Comparison of ENCODE assay signal across 11 cellular contexts in genomic region chr14:99436247-99437180, GRCh38. TPM values are rescaled to one million over a fixed set of nuclear protein-coding genes. Genes with fewer than 3 reads are reported as not detected.
DNase-seq lines count a peak whose midpoint lies in the region; ATAC-seq and TF ChIP-seq lines count a peak whose summit lies in the region.
"Had no signal": no experiment of that assay in that cellular context is flagged by ENCODE, and none has a peak within 500 bp of the region (broad histone marks: within the 10 kb centered on the region; RNA-seq: fewer than 3 reads in every experiment).

No MANE protein-coding gene starts in this region.

- H2AK5ac ChIP-seq in mesenchymal stem cell (ENCODE audit: low read length, severe bottlenecking), result no peak overlapping the region

- H3K79me1 ChIP-seq in mesenchymal stem cell (replicated peaks; ENCODE audit: low read length, poor library complexity, severe bottlenecking), result peaks cover 44% of the 10 kb centered on the region

- peak overlapping the region; percentile 75 for H3K27ac Mint-ChIP-seq in HFFc6

- no peaks in the 10 kb centered on the region for H3K27me3 ChIP-seq in BLaER1
- no peaks in the 10 kb centered on the region for H3K27me3 ChIP-seq in mesenchymal stem cell (ENCODE audit: control insufficient read depth in 1 of 2, insufficient read depth in 1 of 2, low read length in 2 of 2)
- no peaks in the 10 kb centered on the region for H3K27me3 ChIP-seq in psoas muscle (ENCODE audit: insufficient read depth in 3 of 3, low read length in 2 of 3)
- H3K27me3 ChIP-seq: adrenal gland had no signal

- H2BK12ac ChIP-seq in mesenchymal stem cell (ENCODE audit: low read length in 2 of 2), result no peak overlapping the region

- H3K9ac ChIP-seq in BLaER1, result no peak overlapping the region
- H3K9ac ChIP-seq in mesenchymal stem cell (ENCODE audit: low read length), result no peak overlapping the region

- H2BK120ac ChIP-seq in mesenchymal stem cell (ENCODE audit: low read depth, low read length), result no peak overlapping the region

- no peaks in the 10 kb centered on the region for H3K9me3 Mint-ChIP-seq in HFFc6

- no peak overlapping the region for H3K18ac ChIP-seq in mesenchymal stem cell (ENCODE audit: low read depth in 1 of 2, low read length in 2 of 2)

- peaks cover 24% of the 10 kb centered on the region for H3K4me1 Mint-ChIP-seq in HFFc6 (ENCODE audit: low read depth)

- H3K9me3 ChIP-seq in BLaER1 (no peaks in the 10 kb centered on the region), mesenchymal stem cell (ENCODE audit: control insufficient read depth, low read length) (no peaks in the 10 kb centered on the region), psoas muscle (no peaks in the 10 kb centered on the region)
- H3K9me3 ChIP-seq: adrenal gland had no signal

- H3K4me3 Mint-ChIP-seq in HFFc6, result no peak overlapping the region

- no peak overlapping the region for H4K8ac ChIP-seq in mesenchymal stem cell (ENCODE audit: low read length)

- DNase-seq in HFFc6, result peak; percentile 56
- no peak for DNase-seq in caudate nucleus (lab: John Stamatoyannopoulos, UW)
- DNase-seq in mesenchymal stem cell, result peak; percentile 58
- DNase-seq in psoas muscle, result no peak
- DNase-seq in GM13977 (ENCODE audit: low spot score), result no peak
- DNase-seq: adrenal gland had no signal

- 90% methylated on average over 10 of the region's 14 CpGs for WGBS in mesenchymal stem cell
- WGBS in psoas muscle, 3 donors, result 75 to 78% (median 75%) methylated on average over 14 of the region's 14 CpGs

- no peak overlapping the region for H3K4me3 ChIP-seq in BLaER1
- H3K4me3 ChIP-seq in mesenchymal stem cell (ENCODE audit: insufficient read depth in 1 of 2, low read depth in 1 of 2, low read length in 2 of 2), result no peak overlapping the region
- no peak overlapping the region for H3K4me3 ChIP-seq in psoas muscle
- H3K4me3 ChIP-seq: adrenal gland had no signal

- no peak overlapping the region for H3K27ac ChIP-seq in BLaER1
- peak overlapping the region; percentile 55 for H3K27ac ChIP-seq in caudate nucleus (ENCODE audit: low read depth, low read length)
- H3K27ac ChIP-seq in mesenchymal stem cell (ENCODE audit: low read length, poor library complexity, severe bottlenecking), result no peak overlapping the region
- no peak overlapping the region for H3K27ac ChIP-seq in psoas muscle
- H3K27ac ChIP-seq: VCaP had no signal

- H3K4me1 ChIP-seq in BLaER1 (peaks cover 30% of the 10 kb centered on the region), mesenchymal stem cell (ENCODE audit: control insufficient read depth, insufficient read depth, low read depth, low read length) (peaks cover 5% of the 10 kb centered on the region), psoas muscle (peaks cover under 1% of the 10 kb centered on the region)

- no peak overlapping the region for H3K4ac ChIP-seq in mesenchymal stem cell (ENCODE audit: low read depth in 1 of 2, low read length in 2 of 2)

- peaks cover 92% of the 10 kb centered on the region for H3K36me3 ChIP-seq in BLaER1
- peaks cover 30 to 59% of the 10 kb centered on the region in 2 experiments for H3K36me3 ChIP-seq in mesenchymal stem cell (ENCODE audit: control insufficient read depth in 1 of 2, insufficient read depth in 2 of 2, low read depth in 1 of 2, low read length in 2 of 2)
- H3K36me3 ChIP-seq in psoas muscle (ENCODE audit: insufficient read depth in 1 of 2, low read depth in 1 of 2), result peaks cover 0 to 64% of the 10 kb centered on the region in 2 donors

- H2BK15ac ChIP-seq in mesenchymal stem cell (ENCODE audit: low read depth, poor library complexity, severe bottlenecking), result no peak overlapping the region

- no peak for TF ChIP-seq CTCF in HFFc6 (IDR thresholded peaks at IDR 0.05)
- TF ChIP-seq CTCF in psoas muscle (IDR thresholded peaks at IDR 0.05), result no peak
- TF ChIP-seq CTCF in GM13977 (IDR thresholded peaks at IDR 0.05; ENCODE audit: extremely low read depth, insufficient read depth, missing control alignments), result no peak

- H3K14ac ChIP-seq in mesenchymal stem cell (ENCODE audit: low read length in 2 of 2), result no peak overlapping the region

- peak overlapping the region; percentile 48 for H3K4me2 ChIP-seq in BLaER1
- H3K4me2 ChIP-seq in mesenchymal stem cell (ENCODE audit: low read length, poor library complexity, severe bottlenecking), result no peak overlapping the region

- H2AFZ ChIP-seq in mesenchymal stem cell (ENCODE audit: low read depth, low read length), result no peak overlapping the region

- H2BK5ac ChIP-seq in mesenchymal stem cell (ENCODE audit: low read depth, low read length, poor library complexity, severe bottlenecking), result no peak overlapping the region

- H3K27me3 Mint-ChIP-seq in HFFc6 (ENCODE audit: insufficient read depth), result no peaks in the 10 kb centered on the region; the same call in 1 of the 2 replicates

- in situ Hi-C loops in GM13977 (cut with MboI; ENCODE audit: low pct_unique_long_range_greater_than_20kb, low sequenced_read_pairs, unreplicated experiment), result no loop called here

- no peak overlapping the region for H3K23ac ChIP-seq in mesenchymal stem cell (ENCODE audit: low read length in 2 of 2)

- peaks cover 35% of the 10 kb centered on the region for H3K36me3 Mint-ChIP-seq in HFFc6 (ENCODE audit: low read depth)

- H4K20me1 ChIP-seq in BLaER1, result peaks cover 64% of the 10 kb centered on the region

- ATAC-seq in HG03354 (IDR thresholded peaks at IDR 0.05; ENCODE audit: poor library complexity, severe bottlenecking, unreplicated experiment) (no peak), psoas muscle (no peak), HG02588 (IDR thresholded peaks at IDR 0.05; ENCODE audit: unreplicated experiment) (no peak)
- ATAC-seq: sciatic nerve had no signal

- H4K91ac ChIP-seq in mesenchymal stem cell (ENCODE audit: low read length), result no peak overlapping the region

- intact Hi-C loops in psoas muscle (cut with DNase I), result no loop called here

RNA-seq across cellular contexts. Expression of gene SETD3, which starts 44.1 kb away (rescaled TPM):
- 10 to 100 TPM; 42.1 to 53.9 (median 47.0) TPM for total RNA-seq in HFFc6 (2021; fragmentation: NEBNext Ultra II Directional; extraction: Animal tissue kit (Norgen Biotek cat#: 25700))
- 32.0 TPM for polyA plus RNA-seq in mesenchymal stem cell (2013, experiment 1 of 2)
- 31.1 TPM for polyA plus RNA-seq in mesenchymal stem cell (2013, experiment 2 of 2)
- total RNA-seq in psoas muscle, result 100 to 1,000 TPM in 3 of 4 donors, 10 to 100 TPM in 1; 88.6 to 128 (median 125) TPM
- polyA plus RNA-seq in psoas muscle, result 100 to 1,000 TPM in 2 of 3 donors, 10 to 100 TPM in 1; 84.0 to 177 (median 113) TPM

RNA-seq across cellular contexts. Expression of gene CCNK, which starts 44.7 kb away (rescaled TPM):
- total RNA-seq in HFFc6 (2021; fragmentation: NEBNext Ultra II Directional; extraction: Animal tissue kit (Norgen Biotek cat#: 25700)), result 10 to 100 TPM; 74.9 to 93.1 (median 86.4) TPM
- 60.7 TPM for polyA plus RNA-seq in mesenchymal stem cell (2013, experiment 1 of 2)
- polyA plus RNA-seq in mesenchymal stem cell (2013, experiment 2 of 2), result 59.2 TPM
- 10 to 100 TPM; 31.1 to 53.2 (median 42.4) TPM for total RNA-seq in psoas muscle
- 10 to 100 TPM; 17.6 to 44.5 (median 27.7) TPM for polyA plus RNA-seq in psoas muscle

Comparison
In these comparisons a context has a peak if more than half of its experiments do, and no peak if none do; other contexts are left out.
1. DNase-seq: peak in HFFc6 (single experiment) and mesenchymal stem cell (single experiment); none in caudate nucleus (0 of 61), psoas muscle (0 of 2) and GM13977 (single experiment).